ENCODE assay signal across 8 cellular contexts in the genomic region with DNA sequence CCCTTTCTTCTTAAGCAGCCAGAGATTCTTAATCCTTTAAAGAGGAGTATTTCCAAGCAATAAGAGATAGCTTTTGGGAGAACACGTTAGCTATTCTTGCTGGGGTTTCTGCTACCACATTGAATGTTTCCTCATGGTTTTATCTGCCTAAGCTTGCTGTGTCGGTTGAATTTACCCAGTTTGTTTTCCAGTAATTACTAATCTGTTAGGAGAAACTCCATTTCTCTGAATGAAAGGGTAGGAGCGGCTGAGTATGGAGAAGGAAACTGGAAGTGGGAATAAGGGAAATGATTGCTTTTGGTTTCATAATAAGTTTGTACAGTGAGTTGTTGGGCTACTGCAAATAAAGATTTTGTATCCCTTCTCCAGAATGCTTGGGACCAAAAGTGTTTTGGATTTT. TPM values are rescaled to one million over a fixed set of nuclear protein-coding genes. Genes with fewer than 3 reads are reported as not detected.
A peak's percentile ranks its signal among the peaks of the same experiment; 100 is the strongest.
DNase-seq lines count a peak whose midpoint lies in the region; ATAC-seq, FAIRE-seq and TF ChIP-seq lines count a peak whose summit lies in the region.

No MANE protein-coding gene starts in this region.

- peaks cover 6% of the 10 kb centered on the region for H3K36me3 Mint-ChIP-seq in CD4-positive, alpha-beta T cell (ENCODE audit: low read depth)
- no peaks in the 10 kb centered on the region for H3K36me3 Mint-ChIP-seq in neural progenitor cell

- POLR2A ChIA-PET in CD4-positive, alpha-beta T cell (lab: Charles Lee): interaction anchor here (0.9 to 3.3 kb wide), 5 partner anchors 48 to 307 kb away, joined by 3 to 33 read pairs (median 7); a partner anchor contains a TSS

- no peak overlapping the region for H3K27ac ChIP-seq in CD4-positive, alpha-beta T cell (ENCODE audit: low read depth, low read length)
- H3K27ac ChIP-seq in duodenal mucosa (ENCODE audit: low read depth, low read length) (peak overlapping the region; percentile 96), neural progenitor cell (no peak overlapping the region)

- H3K4me3 Mint-ChIP-seq in CD4-positive, alpha-beta T cell: peak overlapping the region; percentile 93
- H3K4me3 Mint-ChIP-seq in neural progenitor cell: peak overlapping the region; percentile 86

- H3K9me3 ChIP-seq in CD4-positive, alpha-beta T cell (ENCODE audit: control insufficient read depth, low read length): no peaks in the 10 kb centered on the region
- H3K9me3 ChIP-seq in duodenal mucosa (ENCODE audit: control insufficient read depth in 1 of 2, low read length in 2 of 2) (no peaks in the 10 kb centered on the region), neural progenitor cell (ENCODE audit: low read depth) (no peaks in the 10 kb centered on the region)

- DNase-seq in CD4-positive, alpha-beta T cell: no peak
- DNase-seq in MV-4-11 (lab: John Stamatoyannopoulos, UW): peak; percentile 20
- no peak for DNase-seq in neural progenitor cell (ENCODE audit: low spot score)
- DNase-seq in GM12892 (ENCODE audit: insufficient read length): no peak
- no peak for DNase-seq in nucleus accumbens (lab: John Stamatoyannopoulos, UW)
- DNase-seq in effector CD8-positive, alpha-beta T cell (lab: John Stamatoyannopoulos, UW): no peak

- no peaks in the 10 kb centered on the region for H3K27me3 Mint-ChIP-seq in CD4-positive, alpha-beta T cell
- H3K27me3 Mint-ChIP-seq in neural progenitor cell (ENCODE audit: insufficient read depth, low read depth): peaks cover 6% of the 10 kb centered on the region

- H3K4me3 ChIP-seq in duodenal mucosa (ENCODE audit: low read depth in 1 of 2, low read length in 2 of 2) (peak overlapping the region; percentile 81 to 83), neural progenitor cell (peak overlapping the region; percentile 82)

- peaks cover 32% of the 10 kb centered on the region for H3K4me1 Mint-ChIP-seq in CD4-positive, alpha-beta T cell (ENCODE audit: low read depth)
- peaks cover 15% of the 10 kb centered on the region for H3K4me1 Mint-ChIP-seq in neural progenitor cell

- H3F3A ChIP-seq in neural progenitor cell (ENCODE audit: low read depth): peaks cover 37% of the 10 kb centered on the region

- intact Hi-C loops in CD4-positive, alpha-beta T cell (cut with DNase I, micrococcal nuclease): loop anchor here (2.0 to 10.0 kb wide), 9 partner anchors 195 to 1471 kb away; a partner anchor contains a TSS

- peak overlapping the region; percentile 91 for H3K4me2 ChIP-seq in neural progenitor cell

- H3K4me1 ChIP-seq in duodenal mucosa (ENCODE audit: control insufficient read depth in 1 of 2, insufficient read depth in 2 of 2, low read length in 2 of 2) (peaks cover 36 to 46% of the 10 kb centered on the region in 2 donors), neural progenitor cell (peaks cover 14% of the 10 kb centered on the region)

- H3K27ac Mint-ChIP-seq in CD4-positive, alpha-beta T cell: peak overlapping the region; percentile 79
- no peak overlapping the region for H3K27ac Mint-ChIP-seq in neural progenitor cell

- no peak for TF ChIP-seq CTCF in CD4-positive, alpha-beta T cell (IDR thresholded peaks at IDR 0.05)
- no peak for TF ChIP-seq CTCF in neural progenitor cell (IDR thresholded peaks at IDR 0.05)

- peak overlapping the region; percentile 84 to 88 for H3K9ac ChIP-seq in duodenal mucosa (ENCODE audit: low read depth in 1 of 2, low read length in 2 of 2)
- H3K9ac ChIP-seq in neural progenitor cell: no peak overlapping the region

- ATAC-seq in CD4-positive, alpha-beta T cell (ENCODE audit: poor library complexity): no peak
- no peak for ATAC-seq in GM21526 (IDR thresholded peaks at IDR 0.05; ENCODE audit: low FRiP score, unreplicated experiment)

- CTCF ChIA-PET in CD4-positive, alpha-beta T cell (lab: Charles Lee): interaction anchor here (1.2 to 2.0 kb wide), 2 partner anchors 226 to 381 kb away, joined by 3 to 8 read pairs; no protein-coding TSS in a partner anchor

- no peak for TF ChIP-seq POLR2A in GM12892 (IDR thresholded peaks at IDR 0.05; ENCODE audit: low read depth, low read length)

- no peak for FAIRE-seq in GM12892 (lab: Jason Lieb, UNC)

- H4K20me1 ChIP-seq in neural progenitor cell (ENCODE audit: low read depth): no peaks in the 10 kb centered on the region

- H3K27me3 ChIP-seq in CD4-positive, alpha-beta T cell (ENCODE audit: control insufficient read depth, insufficient read depth, low read length): no peaks in the 10 kb centered on the region
- H3K27me3 ChIP-seq in duodenal mucosa (ENCODE audit: control insufficient read depth in 1 of 2, insufficient read depth in 2 of 2, low read length in 2 of 2) (no peaks in the 10 kb centered on the region), neural progenitor cell (peaks cover 36% of the 10 kb centered on the region)

- H3K9me3 Mint-ChIP-seq in CD4-positive, alpha-beta T cell: no peaks in the 10 kb centered on the region
- no peaks in the 10 kb centered on the region for H3K9me3 Mint-ChIP-seq in neural progenitor cell

- no peaks in the 10 kb centered on the region for H3K79me2 ChIP-seq in neural progenitor cell (ENCODE audit: low read depth)

- H3K36me3 ChIP-seq in duodenal mucosa (ENCODE audit: control insufficient read depth in 1 of 2, insufficient read depth in 2 of 2, low read length in 2 of 2) (no peaks in the 10 kb centered on the region), neural progenitor cell (no peaks in the 10 kb centered on the region)

- peak overlapping the region; percentile 95 for H2AFZ ChIP-seq in neural progenitor cell (replicated peaks)

RNA-seq across cellular contexts. Expression of a gene that starts 1.2 kb away (rescaled TPM):
- total RNA-seq in CD4-positive, alpha-beta T cell: 1 to 10 TPM; 7.2 to 7.5 TPM
- total RNA-seq in neural progenitor cell (ENCODE audit: low replicate concordance): 3.2 and 3.9 TPM in 2 replicates
- polyA plus RNA-seq in GM12892 (2012; ENCODE audit: missing spikeins): 12.2 TPM
